ENCODE assay signal across 8 cellular contexts in genomic region chr7:100437150-100438100, GRCh38. TPM values are rescaled to one million over a fixed set of nuclear protein-coding genes. Genes with fewer than 3 reads are reported as not detected.
DNase-seq lines count a peak whose midpoint lies in the region; ATAC-seq and TF ChIP-seq lines count a peak whose summit lies in the region.

No MANE protein-coding gene starts in this region.

- no peak overlapping the region for H3K4me3 ChIP-seq in body of pancreas
- H3K4me3 ChIP-seq in mucosa of descending colon: no peak overlapping the region

- peaks cover 0 to 8% of the 10 kb centered on the region in 2 donors for H3K36me3 ChIP-seq in body of pancreas (replicated peaks in 1 of 2; ENCODE audit: insufficient read depth in 1 of 2, low read depth in 2 of 2)
- no peaks in the 10 kb centered on the region for H3K36me3 ChIP-seq in mucosa of descending colon (ENCODE audit: low read depth)

- H3K4me1 ChIP-seq in body of pancreas: peaks cover 25% of the 10 kb centered on the region
- H3K4me1 ChIP-seq in mucosa of descending colon (ENCODE audit: low read depth): peaks cover 17% of the 10 kb centered on the region

- peaks cover 34% of the 10 kb centered on the region for H3K4me1 Mint-ChIP-seq in activated naive CD4-positive, alpha-beta T cell treated with anti-CD3 and anti-CD28 coated beads, Interleukin-2, amount 10 ng/mL, durations not matched to agents 7 days and 5 days
- H3K4me1 Mint-ChIP-seq in type B pancreatic cell (ENCODE audit: unreplicated experiment): peaks cover 19% of the 10 kb centered on the region

- DNase-seq in activated naive CD4-positive, alpha-beta T cell treated with anti-CD3 and anti-CD28 coated beads, Interleukin-2, amount 10 ng/mL, durations not matched to agents 7 days and 5 days: no peak
- DNase-seq in activated naive CD4-positive, alpha-beta T cell treated with anti-CD3 and anti-CD28 coated beads, Interleukin-2, amount 50 U/mL, for 16 hours: no peak
- peak in 2 of 4 donors; percentile 21 to 29 for DNase-seq in body of pancreas
- DNase-seq in mucosa of descending colon: peak; percentile 34 to 69 (median 52)
- no peak for DNase-seq in type B pancreatic cell (ENCODE audit: extremely low spot score, unreplicated experiment)
- no peak for DNase-seq in DMS79 treated with DMSO at 0.1 percent for 48 hours (lab: John Stamatoyannopoulos, UW)

- 84 to 91% methylated on average over 28 of the region's 28 CpGs for WGBS in body of pancreas, 2 donors

- CTCF ChIA-PET in activated naive CD4-positive, alpha-beta T cell treated with anti-CD3 and anti-CD28 coated beads, Interleukin-2, amount 10 ng/mL, durations not matched to agents 7 days and 5 days (lab: Charles Lee): interaction anchor here (0.9 to 2.6 kb wide), 2 partner anchors 13 to 254 kb away, joined by 4 to 11 read pairs; no protein-coding TSS in a partner anchor

- H3K36me3 Mint-ChIP-seq in activated naive CD4-positive, alpha-beta T cell treated with anti-CD3 and anti-CD28 coated beads, Interleukin-2, amount 10 ng/mL, durations not matched to agents 7 days and 5 days: peaks cover 34% of the 10 kb centered on the region
- peaks cover 18% of the 10 kb centered on the region for H3K36me3 Mint-ChIP-seq in type B pancreatic cell

- peak overlapping the region; percentile 98 for H3K27ac Mint-ChIP-seq in activated naive CD4-positive, alpha-beta T cell treated with anti-CD3 and anti-CD28 coated beads, Interleukin-2, amount 10 ng/mL, durations not matched to agents 7 days and 5 days
- H3K27ac Mint-ChIP-seq in type B pancreatic cell: no peak overlapping the region

- H3K9me3 Mint-ChIP-seq in activated naive CD4-positive, alpha-beta T cell treated with anti-CD3 and anti-CD28 coated beads, Interleukin-2, amount 10 ng/mL, durations not matched to agents 7 days and 5 days: no peaks in the 10 kb centered on the region
- H3K9me3 Mint-ChIP-seq in type B pancreatic cell: no peaks in the 10 kb centered on the region

- H3K27me3 ChIP-seq in body of pancreas: no peaks in the 10 kb centered on the region

- H3K9me3 ChIP-seq in body of pancreas (no peaks in the 10 kb centered on the region), mucosa of descending colon (no peaks in the 10 kb centered on the region)

- TF ChIP-seq POLR2A in body of pancreas (IDR thresholded peaks at IDR 0.05): no peak

- peak overlapping the region; percentile 79 to 94 (median 89) for H3K27ac ChIP-seq in body of pancreas

- TF ChIP-seq CTCF in body of pancreas (IDR thresholded peaks at IDR 0.05) (no peak), mucosa of descending colon (IDR thresholded peaks at IDR 0.05) (no peak), type B pancreatic cell (conservative IDR thresholded peaks at IDR 0.05) (no peak)

- intact Hi-C loops in body of pancreas (cut with DNase I): no loop called here
- intact Hi-C loops in mucosa of descending colon (cut with DNase I, micrococcal nuclease): no loop called here

- no peaks in the 10 kb centered on the region for H3K27me3 Mint-ChIP-seq in activated naive CD4-positive, alpha-beta T cell treated with anti-CD3 and anti-CD28 coated beads, Interleukin-2, amount 10 ng/mL, durations not matched to agents 7 days and 5 days
- no peaks in the 10 kb centered on the region for H3K27me3 Mint-ChIP-seq in type B pancreatic cell

- peak overlapping the region; percentile 21 for H3K4me3 Mint-ChIP-seq in activated naive CD4-positive, alpha-beta T cell treated with anti-CD3 and anti-CD28 coated beads, Interleukin-2, amount 10 ng/mL, durations not matched to agents 7 days and 5 days
- H3K4me3 Mint-ChIP-seq in type B pancreatic cell: peak overlapping the region; percentile 20

- ATAC-seq in body of pancreas: no peak
- no peak for ATAC-seq in mucosa of descending colon
- ATAC-seq in GM18502 (IDR thresholded peaks at IDR 0.05; ENCODE audit: poor library complexity, unreplicated experiment): no peak
- no peak for ATAC-seq in activated CD4-positive, CD25-positive, alpha-beta regulatory T cell treated with anti-CD3 and anti-CD28 coated beads, Interleukin-2, amount 50 U/mL, for 24 hours

RNA-seq across cellular contexts. Expression of gene PPP1R35, which starts 1.1 kb away (rescaled TPM):
- total RNA-seq in body of pancreas (10 to 100 TPM; 39.4 to 69.2 TPM), mucosa of descending colon (10 to 100 TPM; 28.2 to 40.0 (median 28.9) TPM), type B pancreatic cell (ENCODE audit: low replicate concordance) (31.4 and 33.8 TPM in 2 replicates)

RNA-seq across cellular contexts. Expression of gene MEPCE, which starts 7.8 kb away (rescaled TPM):
- 10 to 100 TPM; 14.0 to 34.9 TPM for total RNA-seq in body of pancreas
- total RNA-seq in mucosa of descending colon: 10 to 100 TPM; 29.3 to 46.8 (median 35.2) TPM
- 27.5 and 36.6 TPM in 2 replicates for total RNA-seq in type B pancreatic cell (ENCODE audit: low replicate concordance)

RNA-seq across cellular contexts. Expression of gene ZCWPW1, which starts 8.9 kb away (rescaled TPM):
- total RNA-seq in body of pancreas (1 to 10 TPM; 1.6 to 3.3 TPM), mucosa of descending colon (1 to 10 TPM; 1.8 to 6.1 (median 2.3) TPM), type B pancreatic cell (ENCODE audit: low replicate concordance) (2.2 and 2.7 TPM in 2 replicates)

RNA-seq across cellular contexts. Expression of gene SPACDR, which starts 26.6 kb away (rescaled TPM):
- total RNA-seq in body of pancreas: 1 to 10 TPM in 1 of 2 donors, not detected in 1; 1.0 TPM
- total RNA-seq in mucosa of descending colon: 1 to 10 TPM in 1 of 3 donors, under 1 TPM in 2; 0.43 to 1.0 (median 0.96) TPM
- 1.4 and 2.8 TPM in 2 replicates for total RNA-seq in type B pancreatic cell (ENCODE audit: low replicate concordance)

RNA-seq across cellular contexts. Expression of gene TSC22D4, which starts 41.6 kb away (rescaled TPM):
- 10 to 100 TPM; 16.6 to 34.9 TPM for total RNA-seq in body of pancreas
- total RNA-seq in mucosa of descending colon: 10 to 100 TPM; 45.1 to 65.2 (median 64.8) TPM
- total RNA-seq in type B pancreatic cell (ENCODE audit: low replicate concordance): 45.3 and 57.6 TPM in 2 replicates

Comparison
In these comparisons a context has a peak if more than half of its experiments do, and no peak if none do; other contexts are left out.
1. DNase-seq: peak in mucosa of descending colon (3 of 3); none in activated naive CD4-positive, alpha-beta T cell treated with anti-CD3 and anti-CD28 coated beads, Interleukin-2, amount 10 ng/mL, durations not matched to agents 7 days and 5 days (single experiment), activated naive CD4-positive, alpha-beta T cell treated with anti-CD3 and anti-CD28 coated beads, Interleukin-2, amount 50 U/mL, for 16 hours (single experiment), type B pancreatic cell (single experiment) and DMS79 treated with DMSO at 0.1 percent for 48 hours (single experiment).